21 cellular contexts compared by ENCODE assay signal in genomic region chr9:135216236-135216635, GRCh38.
"Had no signal": no experiment of that assay in that cellular context is flagged by ENCODE, and none has a peak within 500 bp of the region (broad histone marks: within the 10 kb centered on the region; RNA-seq: fewer than 3 reads in every experiment).

No MANE protein-coding gene starts in this region.

- H3K9me3 ChIP-seq: ascending aorta, uterus had no signal

- H3K27me3 ChIP-seq: neural progenitor cell, ovary, uterus had no signal

- DNase-seq: activated CD8-positive, alpha-beta memory T cell treated with anti-CD3 and anti-CD28 coated beads for 24 hours; activated CD8-positive, alpha-beta memory T cell treated with anti-CD3 and anti-CD28 coated beads, Interleukin-2, amount 50 U/mL, for 48 hours; activated effector memory CD4-positive, alpha-beta T cell treated with Interleukin-2 at 50 U/mL for 16 hours; activated naive CD4-positive, alpha-beta T cell treated with anti-CD3 and anti-CD28 coated beads, Interleukin-2, amount 10 ng/mL, durations not matched to agents 7 days and 5 days; activated naive CD8-positive, alpha-beta T cell treated with anti-CD3 and anti-CD28 coated beads, Interleukin-2, amount 50 U/mL, for 24 hours; activated T-cell treated with anti-CD3 and anti-CD28 coated beads, Interleukin-2, amount 50 U/mL, for 48 hours; effector memory CD8-positive, alpha-beta T cell; esophagus squamous epithelium; left colon; stimulated activated CD4-positive, alpha-beta T cell treated with anti-CD3 and anti-CD28 coated beads, Interleukin-12 subunit alpha, Interleukin-12 subunit beta, amount 100 ng/mL, for 4 hours; stimulated activated CD4-positive, alpha-beta T cell treated with anti-CD3 and anti-CD28 coated beads, Interleukin-1b, Interleukin-23, amount 100 ng/mL, for 48 hours; stimulated activated naive CD4-positive, alpha-beta T cell treated with Interleukin-2 at 50 U/mL for 16 hours; T1000; uterus had no signal

- H3K27ac ChIP-seq: ascending aorta, esophagus squamous epithelium, hepatocyte, neural progenitor cell, ovary, tibial nerve, uterus had no signal

- ATAC-seq: activated CD4-positive, CD25-positive, alpha-beta regulatory T cell treated with anti-CD3 and anti-CD28 coated beads, Interleukin-2, amount 50 U/mL, for 24 hours; activated naive CD8-positive, alpha-beta T cell treated with anti-CD3 and anti-CD28 coated beads, Interleukin-2, amount 50 U/mL, for 24 hours; effector memory CD8-positive, alpha-beta T cell; left colon had no signal

- H3K4me3 ChIP-seq: ascending aorta, esophagus squamous epithelium, hepatocyte, neural progenitor cell, ovary, tibial nerve, uterus had no signal

- H3K4me1 ChIP-seq: ascending aorta, uterus had no signal

- H3K9ac ChIP-seq: neural progenitor cell had no signal

- FAIRE-seq: bronchial epithelial cell had no signal

- H3K36me3 ChIP-seq: ascending aorta, esophagus squamous epithelium, neural progenitor cell, ovary, tibial nerve, uterus had no signal
